Comparison of ENCODE assay signal across 8 cellular contexts in genomic region chr19:4911314-4911713, GRCh38.
DNase-seq lines count a peak whose midpoint lies in the region; ATAC-seq and TF ChIP-seq lines count a peak whose summit lies in the region.

No MANE protein-coding gene starts in this region.

- peaks cover 25% of the 10 kb centered on the region for H3F3A ChIP-seq in SU-DHL-6 (ENCODE audit: insufficient read depth)

- peak overlapping the region; percentile 78 for H3K27ac ChIP-seq in SU-DHL-6 (ENCODE audit: low read depth, low read length)

- peak overlapping the region; percentile 8 for H2AFZ ChIP-seq in SU-DHL-6 (ENCODE audit: low read depth, low read length, severe bottlenecking)

- H3K4me3 Mint-ChIP-seq in T-helper 1 cell treated with Interleukin-12 subunit alpha and Interleukin-12 subunit beta and Interleukin-4 antibody, amounts not matched to agents 30 μg/mL and 1 μg/mL, for 36 hours = peak overlapping the region; percentile 90
- H3K4me3 Mint-ChIP-seq in stimulated activated naive CD8-positive, alpha-beta T cell treated with anti-CD3 and anti-CD28 coated beads, Interleukin-15, amount 100 ng/mL, for 72 hours = peak overlapping the region; percentile 89 to 95

- no peaks in the 10 kb centered on the region for H3K9me3 ChIP-seq in SU-DHL-6 (ENCODE audit: insufficient read depth, low read length)

- peaks cover 2% of the 10 kb centered on the region; the same call in 1 of the 2 replicates for H4K20me1 ChIP-seq in SU-DHL-6 (ENCODE audit: low read depth, low read length)

- DNase-seq in T-helper 1 cell = no peak
- DNase-seq in fibroblast of peridontal ligament (ENCODE audit: extremely low read depth) = peak; percentile 28
- DNase-seq in stimulated activated naive CD8-positive, alpha-beta T cell treated with anti-CD3 and anti-CD28 coated beads, Interleukin-15, amount 100 ng/mL, for 72 hours = no peak
- DNase-seq in glomerular visceral epithelial cell (ENCODE audit: extremely low spot score) = no peak
- no peak for DNase-seq in cerebellar nuclear complex (lab: John Stamatoyannopoulos, UW)

- H3K79me2 ChIP-seq in SU-DHL-6 (ENCODE audit: insufficient read depth, low read length) = peaks cover 62% of the 10 kb centered on the region

- H3K36me3 Mint-ChIP-seq in T-helper 1 cell treated with Interleukin-12 subunit alpha and Interleukin-12 subunit beta and Interleukin-4 antibody, amounts not matched to agents 30 μg/mL and 1 μg/mL, for 36 hours (ENCODE audit: low read depth) = peaks cover 32% of the 10 kb centered on the region

- no peaks in the 10 kb centered on the region for H3K27me3 Mint-ChIP-seq in T-helper 1 cell treated with Interleukin-12 subunit alpha and Interleukin-12 subunit beta and Interleukin-4 antibody, amounts not matched to agents 30 μg/mL and 1 μg/mL, for 36 hours (ENCODE audit: low read depth)
- no peaks in the 10 kb centered on the region for H3K27me3 Mint-ChIP-seq in stimulated activated naive CD8-positive, alpha-beta T cell treated with anti-CD3 and anti-CD28 coated beads, Interleukin-15, amount 100 ng/mL, for 72 hours

- peak overlapping the region; percentile 83 for H3K27ac Mint-ChIP-seq in T-helper 1 cell treated with Interleukin-12 subunit alpha and Interleukin-12 subunit beta and Interleukin-4 antibody, amounts not matched to agents 30 μg/mL and 1 μg/mL, for 36 hours
- H3K27ac Mint-ChIP-seq in stimulated activated naive CD8-positive, alpha-beta T cell treated with anti-CD3 and anti-CD28 coated beads, Interleukin-15, amount 100 ng/mL, for 72 hours = peak overlapping the region; percentile 71 to 77

- H3K36me3 ChIP-seq in SU-DHL-6 (ENCODE audit: low read length) = peaks cover 13% of the 10 kb centered on the region; the same call in 1 of the 2 replicates

- H3K9me2 ChIP-seq in SU-DHL-6 (replicated peaks; ENCODE audit: insufficient read depth, low read length) = no peaks in the 10 kb centered on the region

- no peaks in the 10 kb centered on the region for H3K27me3 ChIP-seq in SU-DHL-6 (ENCODE audit: low read length)

- H3K4me1 Mint-ChIP-seq in T-helper 1 cell treated with Interleukin-12 subunit alpha and Interleukin-12 subunit beta and Interleukin-4 antibody, amounts not matched to agents 30 μg/mL and 1 μg/mL, for 36 hours (ENCODE audit: low read depth) = peaks cover 41% of the 10 kb centered on the region
- peaks cover 77% of the 10 kb centered on the region for H3K4me1 Mint-ChIP-seq in stimulated activated naive CD8-positive, alpha-beta T cell treated with anti-CD3 and anti-CD28 coated beads, Interleukin-15, amount 100 ng/mL, for 72 hours

- no peak for TF ChIP-seq CTCF in SU-DHL-6 (IDR thresholded peaks at IDR 0.05; ENCODE audit: insufficient read depth, low read length, poor library complexity, severe bottlenecking)

- H3K9me3 Mint-ChIP-seq in T-helper 1 cell treated with Interleukin-12 subunit alpha and Interleukin-12 subunit beta and Interleukin-4 antibody, amounts not matched to agents 30 μg/mL and 1 μg/mL, for 36 hours = no peaks in the 10 kb centered on the region
- no peaks in the 10 kb centered on the region for H3K9me3 Mint-ChIP-seq in stimulated activated naive CD8-positive, alpha-beta T cell treated with anti-CD3 and anti-CD28 coated beads, Interleukin-15, amount 100 ng/mL, for 72 hours

- ATAC-seq in stimulated activated naive CD8-positive, alpha-beta T cell treated with anti-CD3 and anti-CD28 coated beads, Interleukin-15, amount 100 ng/mL, for 72 hours = no peak
- no peak for ATAC-seq in GM18868 (IDR thresholded peaks at IDR 0.05; ENCODE audit: unreplicated experiment)

- peak overlapping the region; percentile 94 for H3K4me3 ChIP-seq in SU-DHL-6 (ENCODE audit: insufficient read depth, low read length, poor library complexity, severe bottlenecking)

- peak overlapping the region; percentile 93 for H3K9ac ChIP-seq in SU-DHL-6 (ENCODE audit: low read length)

- H3K4me2 ChIP-seq in SU-DHL-6 (ENCODE audit: low read depth, low read length, poor library complexity, severe bottlenecking) = peak overlapping the region; percentile 99
